In the genomic region with DNA sequence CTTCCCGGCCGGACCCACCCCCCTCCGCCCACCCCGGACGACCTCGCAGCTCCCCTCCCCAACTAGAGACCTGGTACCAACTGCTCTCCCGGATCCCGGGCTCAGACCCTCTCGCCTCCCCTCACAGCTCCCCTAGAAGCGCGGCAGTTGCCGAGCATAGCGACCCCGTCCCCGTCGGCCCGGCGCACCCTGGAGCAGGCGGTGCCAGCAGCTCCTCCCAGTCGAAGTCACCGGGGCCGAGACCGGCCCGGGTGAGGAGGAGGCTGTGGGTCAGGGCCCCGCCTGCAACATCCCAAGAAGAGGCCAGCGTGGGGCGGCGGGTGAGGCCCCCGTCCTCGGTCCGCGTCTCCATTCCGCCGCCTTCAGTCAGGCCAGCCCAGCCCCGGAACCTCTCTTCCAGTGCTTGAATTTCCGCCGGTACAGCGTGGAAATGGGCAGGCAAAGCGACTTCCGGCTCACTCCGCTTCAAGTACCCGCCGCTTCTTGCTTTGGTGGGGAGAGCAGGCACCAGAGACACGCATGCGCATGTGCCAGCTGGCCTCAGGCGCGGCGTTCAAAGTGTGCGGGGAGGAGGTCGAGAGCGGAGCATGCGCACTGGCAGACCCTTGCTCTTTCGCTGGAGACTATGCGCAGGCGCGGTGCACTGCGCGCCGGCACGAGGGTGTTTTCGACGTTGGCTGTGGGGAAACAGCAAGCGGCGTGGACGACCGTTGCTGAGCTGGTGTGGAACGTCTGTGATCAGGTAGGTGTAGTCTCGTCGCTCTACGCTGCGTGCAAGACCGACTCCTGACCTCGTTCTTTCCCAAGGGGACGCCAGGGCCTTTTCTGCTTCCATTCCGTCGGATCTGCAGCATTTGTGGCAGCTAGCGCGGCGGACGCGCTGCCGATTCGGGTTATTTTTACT, we compare ENCODE assay signal across 8 cellular contexts. TPM values are rescaled to one million over a fixed set of nuclear protein-coding genes. Genes with fewer than 3 reads are reported as not detected.
DNase-seq lines count a peak whose midpoint lies in the region; ATAC-seq and TF ChIP-seq lines count a peak whose summit lies in the region.

A gene with protein sequence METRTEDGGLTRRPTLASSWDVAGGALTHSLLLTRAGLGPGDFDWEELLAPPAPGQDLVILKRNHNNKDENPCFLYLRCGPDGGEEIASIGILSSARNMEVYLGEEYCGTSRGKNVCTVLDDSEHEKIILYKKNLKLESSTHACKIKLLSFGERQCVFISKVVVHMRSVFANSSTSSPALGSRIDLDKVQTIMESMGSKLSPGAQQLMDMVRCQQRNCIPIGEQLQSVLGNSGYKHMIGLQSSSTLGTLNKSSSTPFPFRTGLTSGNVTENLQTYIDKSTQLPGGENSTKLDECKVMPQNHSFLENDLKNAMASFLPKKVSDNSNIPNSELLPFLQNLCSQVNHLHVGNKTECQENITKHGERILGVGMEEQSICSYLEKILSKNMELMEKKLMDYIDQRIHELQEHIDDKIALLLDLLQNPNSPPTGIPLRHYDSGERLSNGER (minus strand): TSS at position 401 of the 904 bp plus-strand sequence. CDS start 49 bp downstream, at position 352.

- H3K36me3 Mint-ChIP-seq in IgD-negative memory B cell: peaks cover 7% of the 10 kb centered on the region

- peak within 1 kb of the TSS; percentile 72 for H3K4me3 ChIP-seq in epithelial cell of proximal tubule (ENCODE audit: low read depth, low read length)

- no peak for TF ChIP-seq CTCF in epithelial cell of proximal tubule (conservative IDR thresholded peaks at IDR 0.05; ENCODE audit: low read depth, low read length)

- ATAC-seq in GM21529 (IDR thresholded peaks at IDR 0.05; ENCODE audit: unreplicated experiment): peak; percentile 98

- DNase-seq in DMS 273 treated with DMSO at 0.1 percent for 48 hours (lab: John Stamatoyannopoulos, UW): peak; percentile 94
- peak; percentile 59 for DNase-seq in OCI-M2 (lab: John Stamatoyannopoulos, UW; ENCODE audit: unreplicated experiment)
- DNase-seq in activated T-cell treated with anti-CD3 and anti-CD28 coated beads for 48 hours (ENCODE audit: low read depth): peak; percentile 95
- DNase-seq in epithelial cell of proximal tubule (ENCODE audit: low read depth): peak; percentile 78
- peak; percentile 97 for DNase-seq in mucosa of gallbladder (ENCODE audit: low spot score)
- DNase-seq in stimulated activated CD8-positive, alpha-beta memory T cell treated with anti-CD3 and anti-CD28 coated beads, Interleukin-4, amount 100 ng/mL, for 4 hours (ENCODE audit: low read depth in 2 of 2, low spot score in 1 of 2): peak; percentile 91 to 95

- H3K9me3 Mint-ChIP-seq in IgD-negative memory B cell: no peaks in the 10 kb centered on the region

- peaks cover 21 to 23% (median 22%) of the 10 kb centered on the region in 3 donors for H3K4me1 Mint-ChIP-seq in IgD-negative memory B cell

- H3K27me3 Mint-ChIP-seq in IgD-negative memory B cell: peaks cover 2% of the 10 kb centered on the region

- H3K4me3 Mint-ChIP-seq in IgD-negative memory B cell: peak within 1 kb of the TSS; percentile 76 to 99 (median 91)

- peak within 1 kb of the TSS; percentile 75 to 99 (median 97) for H3K27ac Mint-ChIP-seq in IgD-negative memory B cell

RNA-seq across cellular contexts. Expression of the gene that starts here (rescaled TPM):
- polyA plus RNA-seq in IgD-negative memory B cell: 5.3 TPM
- total RNA-seq in epithelial cell of proximal tubule: 3.9 and 5.9 TPM in 2 replicates
- 8.5 TPM for total RNA-seq in mucosa of gallbladder

Comparison
In these comparisons a context has a peak if more than half of its experiments do, and no peak if none do; other contexts are left out.
1. Peak in every context shown above with its lines: DNase-seq, ATAC-seq and H3K4me3 ChIP-seq.